In the genomic region with DNA sequence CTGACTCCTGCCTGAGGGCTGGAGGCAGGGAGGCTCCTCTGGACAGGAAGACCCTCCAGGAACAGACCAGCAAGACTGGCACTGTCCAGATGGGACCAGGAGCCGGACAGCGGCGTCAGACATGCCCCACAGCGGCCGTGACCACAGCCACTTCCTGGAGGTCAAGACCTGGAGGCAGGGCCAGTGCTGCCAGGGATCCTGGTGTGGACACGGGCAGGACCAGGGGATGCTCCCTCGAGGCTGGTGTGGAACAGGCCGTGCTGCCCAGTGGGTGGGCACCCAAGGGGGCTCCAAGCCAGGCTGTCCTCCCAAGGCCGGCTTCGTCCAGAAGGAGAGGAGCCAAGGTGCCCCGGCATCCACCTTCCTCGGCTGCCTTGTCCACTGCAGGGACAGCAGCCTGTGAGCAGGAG, we compare ENCODE assay signal across 8 cellular contexts. TPM values are rescaled to one million over a fixed set of nuclear protein-coding genes. Genes with fewer than 3 reads are reported as not detected.
DNase-seq lines count a peak whose midpoint lies in the region; ATAC-seq and TF ChIP-seq lines count a peak whose summit lies in the region.

No MANE protein-coding gene starts in this region.

- H3K79me2 ChIP-seq in GM23248 (ENCODE audit: insufficient read depth): peaks cover 4% of the 10 kb centered on the region

- ATAC-seq in activated B cell treated with CpG ODN at 0.5 μM for 24 hours (ENCODE audit: low read depth) (no peak), heart left ventricle (peak in 1 of 4 donors; percentile 40), GM19467 (IDR thresholded peaks at IDR 0.05; ENCODE audit: unreplicated experiment) (no peak)

- TF ChIP-seq CTCF in activated B cell treated with CpG ODN at 0.5 μM for 24 hours (IDR thresholded peaks at IDR 0.05) (no peak), heart left ventricle (IDR thresholded peaks at IDR 0.05) (no peak), spleen (IDR thresholded peaks at IDR 0.05 in 8 of 11, conservative IDR thresholded peaks at IDR 0.05 in 3 of 11) (no peak)

- peak overlapping the region; percentile 84 for H3K27ac Mint-ChIP-seq in activated B cell treated with CpG ODN at 0.5 μM for 24 hours

- CTCF ChIA-PET in activated B cell treated with CpG ODN at 0.5 μM for 24 hours (lab: Charles Lee): no interaction called here

- H3K9me3 ChIP-seq in GM23248 (ENCODE audit: low read depth): no peaks in the 10 kb centered on the region
- H3K9me3 ChIP-seq in heart left ventricle: no peaks in the 10 kb centered on the region
- H3K9me3 ChIP-seq in spleen: no peaks in the 10 kb centered on the region

- DNase-seq in GM23248 (no peak), activated B cell treated with CpG ODN at 0.5 μM for 24 hours (no peak), heart left ventricle (peak in 3 of 5 donors; percentile 31 to 73 (median 49)), spleen (peak; percentile 93), SHP77 (lab: John Stamatoyannopoulos, UW) (no peak), SKM-1 (lab: John Stamatoyannopoulos, UW; ENCODE audit: unreplicated experiment) (no peak), NCI-H2029 (lab: John Stamatoyannopoulos, UW) (no peak)

- H3K27ac ChIP-seq in GM23248 (peak overlapping the region; percentile 91), heart left ventricle (peak overlapping the region in 11 of 12 donors; percentile 1 to 99 (median 62)), spleen (peak overlapping the region; percentile 74 to 99 (median 95))

- peak overlapping the region; percentile 69 for H3K9ac ChIP-seq in GM23248

- in situ Hi-C loops in GM23248 (cut with MboI): no loop called here

- H4K20me1 ChIP-seq in GM23248 (ENCODE audit: insufficient read depth): no peaks in the 10 kb centered on the region

- TF ChIP-seq POLR2A in heart left ventricle (IDR thresholded peaks at IDR 0.05) (no peak), spleen (IDR thresholded peaks at IDR 0.05) (no peak)

- H3K27me3 Mint-ChIP-seq in activated B cell treated with CpG ODN at 0.5 μM for 24 hours: no peaks in the 10 kb centered on the region

- peaks cover 34% of the 10 kb centered on the region for H3K4me1 Mint-ChIP-seq in activated B cell treated with CpG ODN at 0.5 μM for 24 hours

- H3F3A ChIP-seq in GM23248 (ENCODE audit: insufficient read depth): peaks cover 6% of the 10 kb centered on the region; the same call in 1 of the 2 replicates

- H3K27me3 ChIP-seq in GM23248 (replicated peaks; ENCODE audit: insufficient read depth) (no peaks in the 10 kb centered on the region), heart left ventricle (no peaks in the 10 kb centered on the region), spleen (replicated peaks in 1 of 7) (no peaks in the 10 kb centered on the region)

- H3K36me3 ChIP-seq in GM23248 (ENCODE audit: low read depth) (no peaks in the 10 kb centered on the region), heart left ventricle (no peaks in the 10 kb centered on the region), spleen (no peaks in the 10 kb centered on the region)

- no peak overlapping the region for H2AFZ ChIP-seq in GM23248

- peak overlapping the region; percentile 69 for H3K4me2 ChIP-seq in GM23248 (ENCODE audit: unreplicated experiment)

- H3K4me3 Mint-ChIP-seq in activated B cell treated with CpG ODN at 0.5 μM for 24 hours: peak overlapping the region; percentile 57

- no peaks in the 10 kb centered on the region for H3K9me2 ChIP-seq in GM23248 (ENCODE audit: insufficient read depth)

- H3K36me3 Mint-ChIP-seq in activated B cell treated with CpG ODN at 0.5 μM for 24 hours (ENCODE audit: low read depth): no peaks in the 10 kb centered on the region

- no peak overlapping the region for H3K4me3 ChIP-seq in GM23248
- peak overlapping the region in 2 of 12 donors; percentile 3 to 37 for H3K4me3 ChIP-seq in heart left ventricle
- H3K4me3 ChIP-seq in spleen: peak overlapping the region in 4 of 8 donors; percentile 9 to 64 (median 18)

- peaks cover 33% of the 10 kb centered on the region for H3K4me1 ChIP-seq in GM23248 (ENCODE audit: insufficient read depth)
- peaks cover 0 to 47% (median 23%) of the 10 kb centered on the region in 12 donors for H3K4me1 ChIP-seq in heart left ventricle
- peaks cover 28 to 94% (median 50%) of the 10 kb centered on the region in 6 donors for H3K4me1 ChIP-seq in spleen

- POLR2A ChIA-PET in activated B cell treated with CpG ODN at 0.5 μM for 24 hours (lab: Charles Lee): interaction anchor here (1.3 to 8.1 kb wide), 4 partner anchors 11 to 180 kb away, joined by 4 to 60 read pairs (median 12); a partner anchor contains a TSS

- 79 to 83% methylated on average over 11 to 12 of the region's 12 CpGs for WGBS in GM23248 (ENCODE audit: low coverage in 1 of 2, low lambda C conversion rate in 2 of 2, missing lambda C conversion rate in 2 of 2), 2 experiments
- 70 to 87% (median 72%) methylated on average over 7 to 12 of the region's 12 CpGs for WGBS in heart left ventricle, 4 donors
- WGBS in spleen, 5 donors: 42 to 64% (median 47%) methylated on average over 11 to 12 of the region's 12 CpGs

- H3K9me3 Mint-ChIP-seq in activated B cell treated with CpG ODN at 0.5 μM for 24 hours: no peaks in the 10 kb centered on the region

- intact Hi-C loops in activated B cell treated with CpG ODN at 0.5 μM for 24 hours (cut with micrococcal nuclease): loop anchor here (2.0 kb wide), 1 partner anchor 186 kb away; a partner anchor contains a TSS
- intact Hi-C loops in heart left ventricle (cut with DNase I): no loop called here
- intact Hi-C loops in spleen (cut with DNase I; ENCODE audit: low total_unique reads): no loop called here

RNA-seq across cellular contexts. Expression of a gene that starts 4.5 kb away (rescaled TPM):
- total RNA-seq in GM23248 (2014; rRNA removed; shearing (Covaris generic)): 12.3 and 15.3 TPM in 2 replicates
- 6.2 and 10.6 TPM in 2 replicates for polyA plus RNA-seq in GM23248 (2016; fragmentation: Nextera tagmentation; extraction: Ambion mirVana)
- total RNA-seq in activated B cell treated with CpG ODN at 0.5 μM for 24 hours: 56.6 TPM in 2 replicates
- total RNA-seq in heart left ventricle: 10 to 100 TPM in 5 of 9 donors, 1 to 10 TPM in 4; 4.3 to 17.6 (median 10.7) TPM
- 1 to 10 TPM; 8.7 to 9.5 TPM for polyA plus RNA-seq in heart left ventricle
- 10 to 100 TPM; 28.8 to 59.6 (median 43.6) TPM for total RNA-seq in spleen
- polyA plus RNA-seq in spleen: 100 to 1,000 TPM in 1 of 3 donors, 10 to 100 TPM in 2; 82.4 to 164 (median 83.0) TPM

RNA-seq across cellular contexts. Expression of a gene that starts 11.7 kb away (rescaled TPM):
- 550 and 595 TPM in 2 replicates for total RNA-seq in GM23248 (2014; rRNA removed; shearing (Covaris generic))
- polyA plus RNA-seq in GM23248 (2016; fragmentation: Nextera tagmentation; extraction: Ambion mirVana): 95.5 and 97.7 TPM in 2 replicates
- total RNA-seq in activated B cell treated with CpG ODN at 0.5 μM for 24 hours: 24.6 and 26.5 TPM in 2 replicates
- total RNA-seq in heart left ventricle: 10 to 100 TPM in 5 of 9 donors, 1 to 10 TPM in 4; 6.5 to 56.0 (median 12.9) TPM
- 10 to 100 TPM in 1 of 2 donors, 1 to 10 TPM in 1; 8.3 to 33.9 TPM for polyA plus RNA-seq in heart left ventricle
- total RNA-seq in spleen: 100 to 1,000 TPM in 3 of 7 donors, 10 to 100 TPM in 4; 41.7 to 185 (median 91.6) TPM
- polyA plus RNA-seq in spleen: 10 to 100 TPM; 11.1 to 28.2 (median 16.5) TPM

RNA-seq across cellular contexts. Expression of a gene that starts 56.4 kb away (rescaled TPM):
- total RNA-seq in GM23248 (2014; rRNA removed; shearing (Covaris generic)): 24.5 and 35.1 TPM in 2 replicates
- polyA plus RNA-seq in GM23248 (2016; fragmentation: Nextera tagmentation; extraction: Ambion mirVana) (102 and 114 TPM in 2 replicates), heart left ventricle (10 to 100 TPM; 47.5 to 88.1 TPM), spleen (100 to 1,000 TPM in 1 of 3 donors, 10 to 100 TPM in 2; 46.5 to 122 (median 67.2) TPM)
- total RNA-seq in activated B cell treated with CpG ODN at 0.5 μM for 24 hours (147 and 170 TPM in 2 replicates), heart left ventricle (10 to 100 TPM; 38.4 to 83.9 (median 66.1) TPM), spleen (100 to 1,000 TPM in 5 of 7 donors, 10 to 100 TPM in 2; 74.3 to 216 (median 160) TPM)

Comparison
In these comparisons a context has a peak if more than half of its experiments do, and no peak if none do; other contexts are left out.
1. DNase-seq: peak in heart left ventricle (3 of 5) and spleen (single experiment); none in GM23248 (single experiment), activated B cell treated with CpG ODN at 0.5 μM for 24 hours (single experiment), SHP77 (0 of 2), SKM-1 (single experiment) and NCI-H2029 (single experiment).
2. Peak in every context shown above with its lines, with median percentiles within 50 percentile points of each other: H3K27ac ChIP-seq.